24 cellular contexts compared by ENCODE assay signal in genomic region chr12:3195337-3195736, GRCh38.
"Had no signal": no experiment of that assay in that cellular context is flagged by ENCODE, and none has a peak within 500 bp of the region (broad histone marks: within the 10 kb centered on the region; RNA-seq: fewer than 3 reads in every experiment).

No MANE protein-coding gene starts in this region.

- H3K4me3 ChIP-seq: MG63 had no signal

- H3K9ac ChIP-seq: SK-N-SH had no signal

- H3K36me3 ChIP-seq: MG63 had no signal

- ATAC-seq: HepG2, Panc1, PC-3 had no signal

- H3K9me3 ChIP-seq: MG63, SK-N-SH had no signal

- DNase-seq: IMR-90; Karpas-422; KG1; MG63; NCI-H1092; NCI-H1105 treated with DMSO at 0.1 percent for 48 hours; NCI-H1417 treated with DMSO at 0.1 percent for 48 hours; NCI-H146; NCI-H1694 treated with DMSO at 0.1 percent for 48 hours; NCI-H1930; NCI-H2081; NCI-H2107; NCI-H2227 treated with DMSO at 0.1 percent for 48 hours; NCI-H524; NCI-H526 treated with DMSO at 0.1 percent for 48 hours; NCI-H748 treated with DMSO at 0.1 percent for 48 hours; NK-92 treated with Interleukin-12 subunit alpha and Interleukin-12 subunit beta, amount 100 ng/mL, for 24 hours; PC-3; SHP77; SK-N-SH; SW 1271 had no signal

- H3K4me2 ChIP-seq: SK-N-SH had no signal

- H3K27ac ChIP-seq: RWPE1 had no signal
